Comparison of ENCODE assay signal across 29 cellular contexts in genomic region chr13:44693156-44693826, GRCh38.
"Had no signal": no experiment of that assay in that cellular context is flagged by ENCODE, and none has a peak within 500 bp of the region (broad histone marks: within the 10 kb centered on the region; RNA-seq: fewer than 3 reads in every experiment).

No MANE protein-coding gene starts in this region.

- H3K4me3 ChIP-seq: adrenal gland, body of pancreas, colonic mucosa, esophagus squamous epithelium had no signal

- H3K36me3 ChIP-seq: adrenal gland, colonic mucosa, esophagus squamous epithelium, WERI-Rb-1 had no signal

- H3K27me3 ChIP-seq: adrenal gland, body of pancreas, colonic mucosa had no signal

- DNase-seq: activated B cell treated with CpG ODN at 0.5 μM for 24 hours; activated CD4-positive, alpha-beta T cell treated with anti-CD3 and anti-CD28 coated beads for 48 hours; activated CD4-positive, alpha-beta T cell treated with anti-CD3 and anti-CD28 coated beads, Interleukin-2, amount 50 U/mL, for 1 hour; activated CD4-positive, alpha-beta T cell treated with anti-CD3 and anti-CD28 coated beads, Interleukin-2, amount 50 U/mL, for 48 hours; activated CD8-positive, alpha-beta memory T cell treated with anti-CD3 and anti-CD28 coated beads for 24 hours; activated CD8-positive, alpha-beta T cell treated with anti-CD3 and anti-CD28 coated beads for 36 hours; activated effector memory CD4-positive, alpha-beta T cell treated with Interleukin-2 at 50 U/mL for 16 hours; activated gamma-delta T cell treated with Interleukin-2 at 50 U/mL for 16 hours; activated naive CD4-positive, alpha-beta T cell treated with Interleukin-2 at 50 U/mL for 16 hours; activated naive CD8-positive, alpha-beta T cell treated with anti-CD3 and anti-CD28 coated beads for 36 hours; activated naive CD8-positive, alpha-beta T cell treated with anti-CD3 and anti-CD28 coated beads, Interleukin-2, amount 50 U/mL, for 24 hours; activated T-cell treated with anti-CD3 and anti-CD28 coated beads, Interleukin-2, amount 50 U/mL, for 4 hours; adrenal gland; amygdala; aorta; body of pancreas; central memory CD4-positive, alpha-beta T cell; cerebellar nuclear complex; colonic mucosa; effector CD8-positive, alpha-beta T cell; esophagus squamous epithelium; foreskin fibroblast; T-helper 1 cell; T-helper 17 cell; T1000; WERI-Rb-1 had no signal

- H3K27ac ChIP-seq: adrenal gland, body of pancreas, colonic mucosa, epithelial cell of prostate, esophagus squamous epithelium, WERI-Rb-1 had no signal

- ATAC-seq: activated CD4-positive, CD25-positive, alpha-beta regulatory T cell treated with anti-CD3 and anti-CD28 coated beads, Interleukin-2, amount 50 U/mL, for 24 hours; activated CD8-positive, alpha-beta T cell treated with anti-CD3 and anti-CD28 coated beads for 36 hours; activated T-helper 17 cell treated with anti-CD3 and anti-CD28 coated beads, Interleukin-2, amount 50 U/mL, for 72 hours; body of pancreas; T-helper 17 cell had no signal

- H3K4me1 ChIP-seq: adrenal gland, body of pancreas, colonic mucosa, esophagus squamous epithelium had no signal

- H3K9me3 ChIP-seq: adrenal gland, body of pancreas, colonic mucosa, esophagus squamous epithelium had no signal
